ENCODE assay signal across 21 cellular contexts in the genomic region with DNA sequence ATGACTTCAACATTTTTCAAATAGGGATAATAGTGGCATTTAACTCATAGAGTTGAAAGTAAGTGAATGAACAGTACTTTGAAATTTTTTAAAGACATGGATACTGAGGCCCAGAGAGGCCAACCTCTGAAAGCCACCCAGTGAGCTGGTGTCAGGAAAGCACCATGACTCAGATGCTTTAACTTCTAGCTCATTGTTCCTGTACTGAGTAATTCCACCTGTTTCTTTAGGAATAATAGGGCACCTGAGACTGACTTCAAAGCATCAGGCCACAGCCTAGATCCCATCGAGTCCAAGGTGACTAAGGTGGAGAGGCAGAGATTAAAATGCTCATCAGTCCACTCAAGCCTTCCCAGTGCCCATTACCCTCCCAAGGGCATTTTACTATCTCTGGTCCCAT.
"Had no signal": no experiment of that assay in that cellular context is flagged by ENCODE, and none has a peak within 500 bp of the region (broad histone marks: within the 10 kb centered on the region; RNA-seq: fewer than 3 reads in every experiment).

No MANE protein-coding gene starts in this region.

- H3K4me3 ChIP-seq: coronary artery, esophagus muscularis mucosa, lung, prostate gland, right lobe of liver, spleen had no signal

- H3K27me3 ChIP-seq: esophagus muscularis mucosa, right lobe of liver, spleen had no signal

- FAIRE-seq: keratinocyte, urothelium cell line had no signal

- DNase-seq: effector CD8-positive, alpha-beta T cell; immature natural killer cell; left colon; left ventricle myocardium superior; naive thymus-derived CD4-positive, alpha-beta T cell; nephron progenitor cell; retina; right lobe of liver; spleen; stimulated activated CD4-positive, alpha-beta T cell treated with anti-CD3 and anti-CD28 coated beads, Interleukin-15, amount 100 ng/mL, for 24 hours; stimulated activated CD4-positive, alpha-beta T cell treated with anti-CD3 and anti-CD28 coated beads, Interleukin-1b, Interleukin-23, amount 100 ng/mL, for 48 hours; stimulated activated CD4-positive, alpha-beta T cell treated with anti-CD3 and anti-CD28 coated beads, Interleukin-4, amount 100 ng/mL, for 24 hours had no signal

- H3K4me1 Mint-ChIP-seq: immature natural killer cell; naive thymus-derived CD4-positive, alpha-beta T cell; nephron progenitor cell; stimulated activated memory B cell treated with anti-CD40 and anti-IgM and Interleukin-4, amounts not matched to agents 10 μg/mL and 1 μg/mL and 100 μg/mL, for 72 hours had no signal

- H3K27me3 Mint-ChIP-seq: naive thymus-derived CD4-positive, alpha-beta T cell; stimulated activated memory B cell treated with anti-CD40 and anti-IgM and Interleukin-4, amounts not matched to agents 10 μg/mL and 1 μg/mL and 100 μg/mL, for 72 hours; type B pancreatic cell had no signal

- H3K9me3 ChIP-seq: esophagus muscularis mucosa, prostate gland, right lobe of liver had no signal

- H3K4me3 Mint-ChIP-seq: immature natural killer cell; naive thymus-derived CD4-positive, alpha-beta T cell; nephron progenitor cell; stimulated activated memory B cell treated with anti-CD40 and anti-IgM and Interleukin-4, amounts not matched to agents 10 μg/mL and 1 μg/mL and 100 μg/mL, for 72 hours; type B pancreatic cell had no signal

- H3K27ac ChIP-seq: coronary artery, esophagus muscularis mucosa, parathyroid adenoma, prostate gland, right lobe of liver, spleen had no signal

- H3K27ac Mint-ChIP-seq: immature natural killer cell; naive thymus-derived CD4-positive, alpha-beta T cell; nephron progenitor cell; stimulated activated memory B cell treated with anti-CD40 and anti-IgM and Interleukin-4, amounts not matched to agents 10 μg/mL and 1 μg/mL and 100 μg/mL, for 72 hours; type B pancreatic cell had no signal

- H3K9me3 Mint-ChIP-seq: nephron progenitor cell, type B pancreatic cell had no signal

- H3K36me3 ChIP-seq: esophagus muscularis mucosa, prostate gland, right lobe of liver, spleen had no signal

- ATAC-seq: left colon; left ventricle myocardium superior; naive thymus-derived CD4-positive, alpha-beta T cell; right lobe of liver; stimulated activated memory B cell treated with anti-CD40 and anti-IgM and Interleukin-4, amounts not matched to agents 10 μg/mL and 1 μg/mL and 100 μg/mL, for 72 hours had no signal

- H3K4me1 ChIP-seq: esophagus muscularis mucosa, parathyroid adenoma, prostate gland, right lobe of liver, spleen had no signal

- H3K36me3 Mint-ChIP-seq: naive thymus-derived CD4-positive, alpha-beta T cell; stimulated activated memory B cell treated with anti-CD40 and anti-IgM and Interleukin-4, amounts not matched to agents 10 μg/mL and 1 μg/mL and 100 μg/mL, for 72 hours; type B pancreatic cell had no signal
